Comparison of ENCODE assay signal across 1 cellular context in the genomic region with DNA sequence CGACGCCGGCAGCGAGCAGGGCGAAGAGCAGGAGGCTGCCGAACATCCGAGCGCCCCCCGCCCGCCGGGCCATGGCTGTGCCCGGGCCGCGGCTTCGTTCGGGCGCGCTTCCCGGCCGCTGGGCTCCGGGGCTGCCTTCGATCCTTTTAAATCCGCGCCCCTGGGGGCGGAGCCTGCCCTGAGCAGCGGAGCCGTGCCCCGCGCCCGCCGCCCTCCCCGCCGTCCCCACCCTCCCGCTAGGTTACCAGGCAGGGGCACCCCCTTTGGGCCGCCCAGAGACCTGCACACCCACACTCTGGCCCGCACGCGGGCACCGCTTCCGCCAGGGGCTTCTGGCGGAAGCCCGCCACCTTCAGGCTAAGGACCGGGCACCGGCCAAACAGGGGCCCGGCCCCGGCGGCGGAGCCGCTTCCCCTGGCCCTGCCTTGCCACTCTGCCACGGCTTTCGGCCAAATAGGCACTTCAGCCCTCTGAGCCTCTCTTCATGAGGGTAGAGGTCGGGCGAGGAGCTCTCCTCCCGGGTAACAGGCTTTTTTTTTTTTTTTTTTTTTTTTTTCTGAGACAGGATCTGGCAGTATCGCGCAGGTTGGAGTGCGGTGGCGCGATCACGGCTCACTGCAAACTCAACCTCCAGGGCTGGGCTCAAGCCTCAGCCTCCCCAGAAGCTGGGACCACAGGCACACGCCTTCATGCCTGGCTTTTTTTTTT.
A peak's percentile ranks its signal among the peaks of the same experiment; 100 is the strongest.
TF ChIP-seq lines count a peak whose summit lies in the region.

A gene with protein sequence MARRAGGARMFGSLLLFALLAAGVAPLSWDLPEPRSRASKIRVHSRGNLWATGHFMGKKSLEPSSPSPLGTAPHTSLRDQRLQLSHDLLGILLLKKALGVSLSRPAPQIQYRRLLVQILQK (minus strand): TSS at position 120 of the 708 bp plus-strand sequence. CDS start 47 bp downstream, at position 73.

TF ChIP-seq in HepG2, 621 proteins besides CTCF, POLR2A, EP300 and RAD21 (continued from another document and continues in another):
- TF ChIP-seq, protein P1, sequence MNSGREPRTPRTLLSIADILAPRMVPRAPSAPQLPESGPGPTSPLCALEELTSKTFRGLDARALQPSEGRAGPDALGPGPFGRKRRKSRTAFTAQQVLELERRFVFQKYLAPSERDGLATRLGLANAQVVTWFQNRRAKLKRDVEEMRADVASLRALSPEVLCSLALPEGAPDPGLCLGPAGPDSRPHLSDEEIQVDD (CRISPR knock-in tag; IDR thresholded peaks at IDR 0.05; ENCODE audit: borderline replicate concordance) = no peak
- TF ChIP-seq ZFP37 (CRISPR knock-in tag; IDR thresholded peaks at IDR 0.05; ENCODE audit: borderline replicate concordance) = no peak
- TF ChIP-seq, protein P2, sequence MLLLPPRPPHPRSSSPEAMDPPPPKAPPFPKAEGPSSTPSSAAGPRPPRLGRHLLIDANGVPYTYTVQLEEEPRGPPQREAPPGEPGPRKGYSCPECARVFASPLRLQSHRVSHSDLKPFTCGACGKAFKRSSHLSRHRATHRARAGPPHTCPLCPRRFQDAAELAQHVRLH (CRISPR knock-in tag; IDR thresholded peaks at IDR 0.05; ENCODE audit: borderline replicate concordance, low read depth) = no peak; the same call in 1 of the 2 replicates
- TF ChIP-seq CBX1 (IDR thresholded peaks at IDR 0.05; ENCODE audit: low read depth) = no peak
- no peak for TF ChIP-seq MIXL1 (CRISPR knock-in tag; IDR thresholded peaks at IDR 0.05)
- TF ChIP-seq, protein P3, sequence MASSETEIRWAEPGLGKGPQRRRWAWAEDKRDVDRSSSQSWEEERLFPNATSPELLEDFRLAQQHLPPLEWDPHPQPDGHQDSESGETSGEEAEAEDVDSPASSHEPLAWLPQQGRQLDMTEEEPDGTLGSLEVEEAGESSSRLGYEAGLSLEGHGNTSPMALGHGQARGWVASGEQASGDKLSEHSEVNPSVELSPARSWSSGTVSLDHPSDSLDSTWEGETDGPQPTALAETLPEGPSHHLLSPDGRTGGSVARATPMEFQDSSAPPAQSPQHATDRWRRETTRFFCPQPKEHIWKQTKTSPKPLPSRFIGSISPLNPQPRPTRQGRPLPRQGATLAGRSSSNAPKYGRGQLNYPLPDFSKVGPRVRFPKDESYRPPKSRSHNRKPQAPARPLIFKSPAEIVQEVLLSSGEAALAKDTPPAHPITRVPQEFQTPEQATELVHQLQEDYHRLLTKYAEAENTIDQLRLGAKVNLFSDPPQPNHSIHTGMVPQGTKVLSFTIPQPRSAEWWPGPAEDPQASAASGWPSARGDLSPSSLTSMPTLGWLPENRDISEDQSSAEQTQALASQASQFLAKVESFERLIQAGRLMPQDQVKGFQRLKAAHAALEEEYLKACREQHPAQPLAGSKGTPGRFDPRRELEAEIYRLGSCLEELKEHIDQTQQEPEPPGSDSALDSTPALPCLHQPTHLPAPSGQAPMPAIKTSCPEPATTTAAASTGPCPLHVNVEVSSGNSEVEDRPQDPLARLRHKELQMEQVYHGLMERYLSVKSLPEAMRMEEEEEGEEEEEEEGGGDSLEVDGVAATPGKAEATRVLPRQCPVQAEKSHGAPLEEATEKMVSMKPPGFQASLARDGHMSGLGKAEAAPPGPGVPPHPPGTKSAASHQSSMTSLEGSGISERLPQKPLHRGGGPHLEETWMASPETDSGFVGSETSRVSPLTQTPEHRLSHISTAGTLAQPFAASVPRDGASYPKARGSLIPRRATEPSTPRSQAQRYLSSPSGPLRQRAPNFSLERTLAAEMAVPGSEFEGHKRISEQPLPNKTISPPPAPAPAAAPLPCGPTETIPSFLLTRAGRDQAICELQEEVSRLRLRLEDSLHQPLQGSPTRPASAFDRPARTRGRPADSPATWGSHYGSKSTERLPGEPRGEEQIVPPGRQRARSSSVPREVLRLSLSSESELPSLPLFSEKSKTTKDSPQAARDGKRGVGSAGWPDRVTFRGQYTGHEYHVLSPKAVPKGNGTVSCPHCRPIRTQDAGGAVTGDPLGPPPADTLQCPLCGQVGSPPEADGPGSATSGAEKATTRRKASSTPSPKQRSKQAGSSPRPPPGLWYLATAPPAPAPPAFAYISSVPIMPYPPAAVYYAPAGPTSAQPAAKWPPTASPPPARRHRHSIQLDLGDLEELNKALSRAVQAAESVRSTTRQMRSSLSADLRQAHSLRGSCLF (CRISPR knock-in tag; IDR thresholded peaks at IDR 0.05; ENCODE audit: borderline replicate concordance) = no peak
- no peak for TF ChIP-seq RXRB (CRISPR knock-in tag; IDR thresholded peaks at IDR 0.05; ENCODE audit: borderline replicate concordance)
- TF ChIP-seq, protein P4, sequence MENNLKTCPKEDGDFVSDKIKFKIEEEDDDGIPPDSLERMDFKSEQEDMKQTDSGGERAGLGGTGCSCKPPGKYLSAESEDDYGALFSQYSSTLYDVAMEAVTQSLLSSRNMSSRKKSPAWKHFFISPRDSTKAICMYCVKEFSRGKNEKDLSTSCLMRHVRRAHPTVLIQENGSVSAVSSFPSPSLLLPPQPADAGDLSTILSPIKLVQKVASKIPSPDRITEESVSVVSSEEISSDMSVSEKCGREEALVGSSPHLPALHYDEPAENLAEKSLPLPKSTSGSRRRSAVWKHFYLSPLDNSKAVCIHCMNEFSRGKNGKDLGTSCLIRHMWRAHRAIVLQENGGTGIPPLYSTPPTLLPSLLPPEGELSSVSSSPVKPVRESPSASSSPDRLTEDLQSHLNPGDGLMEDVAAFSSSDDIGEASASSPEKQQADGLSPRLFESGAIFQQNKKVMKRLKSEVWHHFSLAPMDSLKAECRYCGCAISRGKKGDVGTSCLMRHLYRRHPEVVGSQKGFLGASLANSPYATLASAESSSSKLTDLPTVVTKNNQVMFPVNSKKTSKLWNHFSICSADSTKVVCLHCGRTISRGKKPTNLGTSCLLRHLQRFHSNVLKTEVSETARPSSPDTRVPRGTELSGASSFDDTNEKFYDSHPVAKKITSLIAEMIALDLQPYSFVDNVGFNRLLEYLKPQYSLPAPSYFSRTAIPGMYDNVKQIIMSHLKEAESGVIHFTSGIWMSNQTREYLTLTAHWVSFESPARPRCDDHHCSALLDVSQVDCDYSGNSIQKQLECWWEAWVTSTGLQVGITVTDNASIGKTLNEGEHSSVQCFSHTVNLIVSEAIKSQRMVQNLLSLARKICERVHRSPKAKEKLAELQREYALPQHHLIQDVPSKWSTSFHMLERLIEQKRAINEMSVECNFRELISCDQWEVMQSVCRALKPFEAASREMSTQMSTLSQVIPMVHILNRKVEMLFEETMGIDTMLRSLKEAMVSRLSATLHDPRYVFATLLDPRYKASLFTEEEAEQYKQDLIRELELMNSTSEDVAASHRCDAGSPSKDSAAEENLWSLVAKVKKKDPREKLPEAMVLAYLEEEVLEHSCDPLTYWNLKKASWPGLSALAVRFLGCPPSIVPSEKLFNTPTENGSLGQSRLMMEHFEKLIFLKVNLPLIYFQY (CRISPR knock-in tag; IDR thresholded peaks at IDR 0.05; ENCODE audit: borderline replicate concordance) = no peak; the same call in 1 of the 2 replicates
- TF ChIP-seq FOSL2 (CRISPR knock-in tag; IDR thresholded peaks at IDR 0.05) = peak; percentile 13; the same call in 1 of the 2 replicates
- TF ChIP-seq ZNF496 (CRISPR knock-in tag; IDR thresholded peaks at IDR 0.05; ENCODE audit: insufficient replicate concordance) = no peak
- TF ChIP-seq, protein P5, sequence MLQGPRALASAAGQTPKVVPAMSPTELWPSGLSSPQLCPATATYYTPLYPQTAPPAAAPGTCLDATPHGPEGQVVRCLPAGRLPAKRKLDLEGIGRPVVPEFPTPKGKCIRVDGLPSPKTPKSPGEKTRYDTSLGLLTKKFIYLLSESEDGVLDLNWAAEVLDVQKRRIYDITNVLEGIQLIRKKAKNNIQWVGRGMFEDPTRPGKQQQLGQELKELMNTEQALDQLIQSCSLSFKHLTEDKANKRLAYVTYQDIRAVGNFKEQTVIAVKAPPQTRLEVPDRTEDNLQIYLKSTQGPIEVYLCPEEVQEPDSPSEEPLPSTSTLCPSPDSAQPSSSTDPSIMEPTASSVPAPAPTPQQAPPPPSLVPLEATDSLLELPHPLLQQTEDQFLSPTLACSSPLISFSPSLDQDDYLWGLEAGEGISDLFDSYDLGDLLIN (CRISPR knock-in tag; IDR thresholded peaks at IDR 0.05; ENCODE audit: borderline replicate concordance) = no peak
- 0 out of 2 replicates have a peak, but pooled peaks have one; percentile 21 for TF ChIP-seq KLF9 (CRISPR knock-in tag; IDR thresholded peaks at IDR 0.05; ENCODE audit: low read depth)
- no peak for TF ChIP-seq MAF1 (CRISPR knock-in tag; IDR thresholded peaks at IDR 0.05; ENCODE audit: borderline replicate concordance)
- TF ChIP-seq SPEN (CRISPR knock-in tag; IDR thresholded peaks at IDR 0.05; ENCODE audit: low read depth) = no peak; the same call in 1 of the 2 replicates
- TF ChIP-seq U2AF2 (IDR thresholded peaks at IDR 0.05; ENCODE audit: low read depth, low read length) = no peak
- TF ChIP-seq, protein P6, sequence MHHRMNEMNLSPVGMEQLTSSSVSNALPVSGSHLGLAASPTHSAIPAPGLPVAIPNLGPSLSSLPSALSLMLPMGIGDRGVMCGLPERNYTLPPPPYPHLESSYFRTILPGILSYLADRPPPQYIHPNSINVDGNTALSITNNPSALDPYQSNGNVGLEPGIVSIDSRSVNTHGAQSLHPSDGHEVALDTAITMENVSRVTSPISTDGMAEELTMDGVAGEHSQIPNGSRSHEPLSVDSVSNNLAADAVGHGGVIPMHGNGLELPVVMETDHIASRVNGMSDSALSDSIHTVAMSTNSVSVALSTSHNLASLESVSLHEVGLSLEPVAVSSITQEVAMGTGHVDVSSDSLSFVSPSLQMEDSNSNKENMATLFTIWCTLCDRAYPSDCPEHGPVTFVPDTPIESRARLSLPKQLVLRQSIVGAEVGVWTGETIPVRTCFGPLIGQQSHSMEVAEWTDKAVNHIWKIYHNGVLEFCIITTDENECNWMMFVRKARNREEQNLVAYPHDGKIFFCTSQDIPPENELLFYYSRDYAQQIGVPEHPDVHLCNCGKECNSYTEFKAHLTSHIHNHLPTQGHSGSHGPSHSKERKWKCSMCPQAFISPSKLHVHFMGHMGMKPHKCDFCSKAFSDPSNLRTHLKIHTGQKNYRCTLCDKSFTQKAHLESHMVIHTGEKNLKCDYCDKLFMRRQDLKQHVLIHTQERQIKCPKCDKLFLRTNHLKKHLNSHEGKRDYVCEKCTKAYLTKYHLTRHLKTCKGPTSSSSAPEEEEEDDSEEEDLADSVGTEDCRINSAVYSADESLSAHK (CRISPR knock-in tag; IDR thresholded peaks at IDR 0.05; ENCODE audit: borderline replicate concordance) = no peak
- no peak for TF ChIP-seq ZNF382 (CRISPR knock-in tag; IDR thresholded peaks at IDR 0.05; ENCODE audit: borderline replicate concordance)
- TF ChIP-seq, protein P7, sequence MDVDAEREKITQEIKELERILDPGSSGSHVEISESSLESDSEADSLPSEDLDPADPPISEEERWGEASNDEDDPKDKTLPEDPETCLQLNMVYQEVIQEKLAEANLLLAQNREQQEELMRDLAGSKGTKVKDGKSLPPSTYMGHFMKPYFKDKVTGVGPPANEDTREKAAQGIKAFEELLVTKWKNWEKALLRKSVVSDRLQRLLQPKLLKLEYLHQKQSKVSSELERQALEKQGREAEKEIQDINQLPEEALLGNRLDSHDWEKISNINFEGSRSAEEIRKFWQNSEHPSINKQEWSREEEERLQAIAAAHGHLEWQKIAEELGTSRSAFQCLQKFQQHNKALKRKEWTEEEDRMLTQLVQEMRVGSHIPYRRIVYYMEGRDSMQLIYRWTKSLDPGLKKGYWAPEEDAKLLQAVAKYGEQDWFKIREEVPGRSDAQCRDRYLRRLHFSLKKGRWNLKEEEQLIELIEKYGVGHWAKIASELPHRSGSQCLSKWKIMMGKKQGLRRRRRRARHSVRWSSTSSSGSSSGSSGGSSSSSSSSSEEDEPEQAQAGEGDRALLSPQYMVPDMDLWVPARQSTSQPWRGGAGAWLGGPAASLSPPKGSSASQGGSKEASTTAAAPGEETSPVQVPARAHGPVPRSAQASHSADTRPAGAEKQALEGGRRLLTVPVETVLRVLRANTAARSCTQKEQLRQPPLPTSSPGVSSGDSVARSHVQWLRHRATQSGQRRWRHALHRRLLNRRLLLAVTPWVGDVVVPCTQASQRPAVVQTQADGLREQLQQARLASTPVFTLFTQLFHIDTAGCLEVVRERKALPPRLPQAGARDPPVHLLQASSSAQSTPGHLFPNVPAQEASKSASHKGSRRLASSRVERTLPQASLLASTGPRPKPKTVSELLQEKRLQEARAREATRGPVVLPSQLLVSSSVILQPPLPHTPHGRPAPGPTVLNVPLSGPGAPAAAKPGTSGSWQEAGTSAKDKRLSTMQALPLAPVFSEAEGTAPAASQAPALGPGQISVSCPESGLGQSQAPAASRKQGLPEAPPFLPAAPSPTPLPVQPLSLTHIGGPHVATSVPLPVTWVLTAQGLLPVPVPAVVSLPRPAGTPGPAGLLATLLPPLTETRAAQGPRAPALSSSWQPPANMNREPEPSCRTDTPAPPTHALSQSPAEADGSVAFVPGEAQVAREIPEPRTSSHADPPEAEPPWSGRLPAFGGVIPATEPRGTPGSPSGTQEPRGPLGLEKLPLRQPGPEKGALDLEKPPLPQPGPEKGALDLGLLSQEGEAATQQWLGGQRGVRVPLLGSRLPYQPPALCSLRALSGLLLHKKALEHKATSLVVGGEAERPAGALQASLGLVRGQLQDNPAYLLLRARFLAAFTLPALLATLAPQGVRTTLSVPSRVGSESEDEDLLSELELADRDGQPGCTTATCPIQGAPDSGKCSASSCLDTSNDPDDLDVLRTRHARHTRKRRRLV (CRISPR knock-in tag; IDR thresholded peaks at IDR 0.05) = no peak
- TF ChIP-seq, protein P8, sequence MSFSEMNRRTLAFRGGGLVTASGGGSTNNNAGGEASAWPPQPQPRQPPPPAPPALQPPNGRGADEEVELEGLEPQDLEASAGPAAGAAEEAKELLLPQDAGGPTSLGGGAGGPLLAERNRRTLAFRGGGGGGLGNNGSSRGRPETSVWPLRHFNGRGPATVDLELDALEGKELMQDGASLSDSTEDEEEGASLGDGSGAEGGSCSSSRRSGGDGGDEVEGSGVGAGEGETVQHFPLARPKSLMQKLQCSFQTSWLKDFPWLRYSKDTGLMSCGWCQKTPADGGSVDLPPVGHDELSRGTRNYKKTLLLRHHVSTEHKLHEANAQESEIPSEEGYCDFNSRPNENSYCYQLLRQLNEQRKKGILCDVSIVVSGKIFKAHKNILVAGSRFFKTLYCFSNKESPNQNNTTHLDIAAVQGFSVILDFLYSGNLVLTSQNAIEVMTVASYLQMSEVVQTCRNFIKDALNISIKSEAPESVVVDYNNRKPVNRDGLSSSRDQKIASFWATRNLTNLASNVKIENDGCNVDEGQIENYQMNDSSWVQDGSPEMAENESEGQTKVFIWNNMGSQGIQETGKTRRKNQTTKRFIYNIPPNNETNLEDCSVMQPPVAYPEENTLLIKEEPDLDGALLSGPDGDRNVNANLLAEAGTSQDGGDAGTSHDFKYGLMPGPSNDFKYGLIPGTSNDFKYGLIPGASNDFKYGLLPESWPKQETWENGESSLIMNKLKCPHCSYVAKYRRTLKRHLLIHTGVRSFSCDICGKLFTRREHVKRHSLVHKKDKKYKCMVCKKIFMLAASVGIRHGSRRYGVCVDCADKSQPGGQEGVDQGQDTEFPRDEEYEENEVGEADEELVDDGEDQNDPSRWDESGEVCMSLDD (CRISPR knock-in tag; IDR thresholded peaks at IDR 0.05; ENCODE audit: borderline replicate concordance) = peak; percentile 68
- peak; percentile 39 for TF ChIP-seq PTBP1 (IDR thresholded peaks at IDR 0.05; ENCODE audit: low read depth, low read length, poor library complexity, severe bottlenecking)
- TF ChIP-seq, protein P9, sequence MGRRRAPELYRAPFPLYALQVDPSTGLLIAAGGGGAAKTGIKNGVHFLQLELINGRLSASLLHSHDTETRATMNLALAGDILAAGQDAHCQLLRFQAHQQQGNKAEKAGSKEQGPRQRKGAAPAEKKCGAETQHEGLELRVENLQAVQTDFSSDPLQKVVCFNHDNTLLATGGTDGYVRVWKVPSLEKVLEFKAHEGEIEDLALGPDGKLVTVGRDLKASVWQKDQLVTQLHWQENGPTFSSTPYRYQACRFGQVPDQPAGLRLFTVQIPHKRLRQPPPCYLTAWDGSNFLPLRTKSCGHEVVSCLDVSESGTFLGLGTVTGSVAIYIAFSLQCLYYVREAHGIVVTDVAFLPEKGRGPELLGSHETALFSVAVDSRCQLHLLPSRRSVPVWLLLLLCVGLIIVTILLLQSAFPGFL (CRISPR knock-in tag; IDR thresholded peaks at IDR 0.05) = no peak
- TF ChIP-seq ZNF788 (CRISPR knock-in tag; IDR thresholded peaks at IDR 0.05; ENCODE audit: borderline replicate concordance) = no peak
- no peak for TF ChIP-seq PAWR (CRISPR knock-in tag; IDR thresholded peaks at IDR 0.05; ENCODE audit: borderline replicate concordance)
